Comparison of ENCODE assay signal across 15 cellular contexts in genomic region chr22:35973388-35973787, GRCh38. TPM values are rescaled to one million over a fixed set of nuclear protein-coding genes. Genes with fewer than 3 reads are reported as not detected.
DNase-seq lines count a peak whose midpoint lies in the region; ATAC-seq and TF ChIP-seq lines count a peak whose summit lies in the region.
"Had no signal": no experiment of that assay in that cellular context is flagged by ENCODE, and none has a peak within 500 bp of the region (broad histone marks: within the 10 kb centered on the region; RNA-seq: fewer than 3 reads in every experiment).

No MANE protein-coding gene starts in this region.

- TF ChIP-seq EP300 in sigmoid colon (IDR thresholded peaks at IDR 0.05), result no peak

- peak overlapping the region; percentile 27 for H3K4me3 ChIP-seq in left ventricle myocardium inferior
- H3K4me3 ChIP-seq in sigmoid colon, result no peak overlapping the region
- H3K4me3 ChIP-seq in H7 (ENCODE audit: insufficient read depth, low read depth, low read length), result no peak overlapping the region

- WGBS in sigmoid colon, 2 donors, result 95 to 96% methylated on average over 1 of the region's 1 CpG

- H3K27ac ChIP-seq in left ventricle myocardium inferior (replicated peaks) (peak overlapping the region; percentile 80), layer of hippocampus (ENCODE audit: low read depth, low read length) (peak overlapping the region; percentile 54), sigmoid colon (peak overlapping the region; percentile 83 to 89 (median 84))
- H3K27ac ChIP-seq: KMS-11 had no signal

- no peak for ATAC-seq in HG03565 (IDR thresholded peaks at IDR 0.05; ENCODE audit: unreplicated experiment)
- ATAC-seq: left colon; stimulated activated naive CD8-positive, alpha-beta T cell treated with anti-CD3 and anti-CD28 coated beads, Interleukin-15, amount 100 ng/mL, for 72 hours had no signal

- TF ChIP-seq CTCF in left ventricle myocardium inferior (IDR thresholded peaks at IDR 0.05; ENCODE audit: borderline replicate concordance) (no peak), sigmoid colon (IDR thresholded peaks at IDR 0.05) (no peak)

- H3K27me3 ChIP-seq in left ventricle myocardium inferior (ENCODE audit: low read depth), result no peaks in the 10 kb centered on the region
- H3K27me3 ChIP-seq in layer of hippocampus (ENCODE audit: control insufficient read depth, insufficient read depth, low read length), result no peaks in the 10 kb centered on the region
- no peaks in the 10 kb centered on the region for H3K27me3 ChIP-seq in sigmoid colon
- no peaks in the 10 kb centered on the region for H3K27me3 ChIP-seq in H7 (ENCODE audit: control insufficient read depth, insufficient read depth, low read length)

- DNase-seq in left ventricle myocardium inferior (no peak), cardiac septum (ENCODE audit: low spot score) (no peak), sigmoid colon (no peak), H7 (no peak), islet precursor cell (no peak)
- DNase-seq in activated naive CD4-positive, alpha-beta T cell (lab: John Stamatoyannopoulos, UW), result no peak
- DNase-seq: foreskin melanocyte; NCI-H187; NCI-H524 treated with DMSO at 0.1 percent for 48 hours; posterior cingulate gyrus; stimulated activated naive CD8-positive, alpha-beta T cell treated with anti-CD3 and anti-CD28 coated beads, Interleukin-15, amount 100 ng/mL, for 72 hours had no signal

- no peaks in the 10 kb centered on the region for H3K36me3 ChIP-seq in left ventricle myocardium inferior
- H3K36me3 ChIP-seq in sigmoid colon, result no peaks in the 10 kb centered on the region
- H3K36me3 ChIP-seq in H7 (replicated peaks; ENCODE audit: control insufficient read depth, insufficient read depth, low read length), result no peaks in the 10 kb centered on the region; the same call in 1 of the 2 replicates

- H3K4me1 ChIP-seq in left ventricle myocardium inferior, result peaks cover 75% of the 10 kb centered on the region
- peaks cover 0 to 84% (median 56%) of the 10 kb centered on the region in 4 donors for H3K4me1 ChIP-seq in sigmoid colon

- H3K9me3 ChIP-seq in left ventricle myocardium inferior (replicated peaks) (no peaks in the 10 kb centered on the region), sigmoid colon (no peaks in the 10 kb centered on the region)

- intact Hi-C loops in left ventricle myocardium inferior (cut with micrococcal nuclease), result no loop called here
- intact Hi-C loops in cardiac septum (cut with DNase I), result loop anchor here (5.0 kb wide), 1 partner anchor 54 kb away; the partner anchor contains the start of gene RBFOX2
- intact Hi-C loops in sigmoid colon (cut with DNase I), result loop anchor here (5.0 kb wide), 1 partner anchor 54 kb away; the partner anchor contains the start of gene RBFOX2

- no peak for TF ChIP-seq POLR2A in sigmoid colon (IDR thresholded peaks at IDR 0.05)

RNA-seq across cellular contexts. Expression of gene RBFOX2, which starts 55.2 kb away (rescaled TPM):
- 75.4 TPM for total RNA-seq in left ventricle myocardium inferior
- 102 TPM for total RNA-seq in cardiac septum
- 100 to 1,000 TPM; 138 to 164 (median 148) TPM for total RNA-seq in sigmoid colon
- polyA plus RNA-seq in sigmoid colon, result 10 to 100 TPM; 11.6 to 32.4 (median 15.6) TPM
- total RNA-seq in H7 (2014; rRNA removed; shearing (Covaris generic)), result 77.7 and 87.2 TPM in 2 replicates
